26 cellular contexts compared by ENCODE assay signal in genomic region chr1:81388435-81388834, GRCh38.
"Had no signal": no experiment of that assay in that cellular context is flagged by ENCODE, and none has a peak within 500 bp of the region (broad histone marks: within the 10 kb centered on the region; RNA-seq: fewer than 3 reads in every experiment).

No MANE protein-coding gene starts in this region.

- H3K9me3 ChIP-seq: stomach, suprapubic skin, testis, thoracic aorta, tibial artery, tibial nerve, transverse colon, upper lobe of left lung, upper lobe of right lung, vagina had no signal

- ATAC-seq: stimulated activated effector memory CD8-positive, alpha-beta T cell treated with anti-CD3 and anti-CD28 coated beads, Interleukin-12 subunit alpha, Interleukin-12 subunit beta, amount 100 ng/mL, for 72 hours; stimulated activated memory B cell treated with anti-CD40 and anti-IgM and Interleukin-4, amounts not matched to agents 10 μg/mL and 1 μg/mL and 100 μg/mL, for 72 hours; stimulated activated naive CD8-positive, alpha-beta T cell treated with anti-CD3 and anti-CD28 coated beads, Interleukin-15, amount 100 ng/mL, for 72 hours; stimulated activated naive CD8-positive, alpha-beta T cell treated with anti-CD3 and anti-CD28 coated beads, Interleukin-15, Interleukin-2, amounts not matched to agents 100 U/mL and 50 U/mL, for 24 hours; upper lobe of right lung had no signal

- H3K4me1 ChIP-seq: testis, tibial artery, tibial nerve, upper lobe of left lung, upper lobe of right lung, uterus, vagina had no signal

- H3K36me3 ChIP-seq: stomach, suprapubic skin, thoracic aorta, thyroid gland, tibial artery, tibial nerve, transverse colon, upper lobe of left lung, upper lobe of right lung, uterus, vagina had no signal

- H3K27me3 ChIP-seq: stomach, suprapubic skin, testis, thyroid gland, tibial artery, tibial nerve, transverse colon, upper lobe of left lung, upper lobe of right lung, uterus, vagina had no signal

- DNase-seq: stimulated activated CD4-positive, alpha-beta T cell treated with anti-CD3 and anti-CD28 coated beads, Interleukin-2, amount 100 ng/mL, for 48 hours; stimulated activated CD4-positive, alpha-beta T cell treated with anti-CD3 and anti-CD28 coated beads, Interleukin-4, amount 100 ng/mL, for 1 hour; stimulated activated CD4-positive, alpha-beta T cell treated with anti-CD3 and anti-CD28 coated beads, Interleukin-4, amount 100 ng/mL, for 24 hours; stimulated activated CD4-positive, alpha-beta T cell treated with anti-CD3 and anti-CD28 coated beads, Interleukin-4, amount 100 ng/mL, for 4 hours; stimulated activated CD8-positive, alpha-beta memory T cell treated with anti-CD3 and anti-CD28 coated beads, Interleukin-4, amount 100 ng/mL, for 48 hours; stimulated activated naive B cell treated with anti-CD40 and anti-IgM and Interleukin-4, amounts not matched to agents 10 μg/mL and 1 μg/mL and 100 μg/mL, for 72 hours; stimulated activated naive CD4-positive, alpha-beta T cell; stimulated activated naive CD4-positive, alpha-beta T cell treated with Interleukin-2 at 50 U/mL for 16 hours; stimulated activated naive CD8-positive, alpha-beta T cell treated with anti-CD3 and anti-CD28 coated beads, Interleukin-15, amount 100 ng/mL, for 72 hours; stimulated activated naive CD8-positive, alpha-beta T cell treated with anti-CD3 and anti-CD28 coated beads, Interleukin-15, Interleukin-2, amounts not matched to agents 100 U/mL and 50 U/mL, for 24 hours; stomach; substantia nigra; testis; thyroid gland; tibial artery; transverse colon; trophoblast cell; upper lobe of left lung; upper lobe of right lung; uterus had no signal

- H3K4me3 ChIP-seq: stomach, suprapubic skin, testis, thoracic aorta, thyroid gland, tibial artery, tibial nerve, transverse colon, upper lobe of left lung, upper lobe of right lung, uterus, vagina had no signal

- H3K27ac ChIP-seq: stomach, suprapubic skin, testis, thoracic aorta, thyroid gland, tibial artery, tibial nerve, transverse colon, upper lobe of left lung, upper lobe of right lung, uterus, vagina had no signal
